15 cellular contexts compared by ENCODE assay signal in the genomic region with DNA sequence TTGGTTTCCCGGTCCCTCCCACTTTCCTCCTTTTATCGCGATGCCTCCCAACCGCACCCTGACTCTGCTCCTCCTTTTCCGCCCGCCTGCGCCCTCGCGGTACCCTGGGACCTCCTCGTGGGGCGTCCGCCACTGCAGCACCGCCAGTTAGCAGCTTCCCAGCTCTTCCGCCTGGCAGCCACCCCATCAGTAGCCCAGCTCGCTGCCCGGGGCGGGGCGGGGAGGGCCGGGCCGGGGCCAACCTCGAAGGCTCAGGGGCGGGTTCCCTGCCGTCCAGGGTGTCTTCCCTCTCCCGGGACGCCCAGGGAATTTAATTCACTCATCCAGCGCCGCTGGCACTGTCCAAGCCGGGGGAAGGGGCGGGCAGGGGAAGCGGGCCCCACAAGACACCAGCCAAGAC.
"Had no signal": no experiment of that assay in that cellular context is flagged by ENCODE, and none has a peak within 500 bp of the region (broad histone marks: within the 10 kb centered on the region; RNA-seq: fewer than 3 reads in every experiment).

No MANE protein-coding gene starts in this region.

- H3K4me3 ChIP-seq: mucosa of descending colon had no signal

- DNase-seq: activated CD4-positive, alpha-beta T cell treated with anti-CD3 and anti-CD28 coated beads for 48 hours; activated CD8-positive, alpha-beta memory T cell treated with anti-CD3 and anti-CD28 coated beads, Interleukin-2, amount 50 U/mL, for 48 hours; activated CD8-positive, alpha-beta T cell treated with anti-CD3 and anti-CD28 coated beads, Interleukin-2, amount 10 ng/mL, durations not matched to agents 7 days and 5 days; activated naive CD4-positive, alpha-beta T cell; central memory CD4-positive, alpha-beta T cell; effector memory CD8-positive, alpha-beta T cell; naive thymus-derived CD8-positive, alpha-beta T cell; stimulated activated CD4-positive, alpha-beta T cell treated with anti-CD3 and anti-CD28 coated beads, Interleukin-2, amount 100 ng/mL, for 48 hours; stimulated activated naive CD4-positive, alpha-beta T cell treated with Interleukin-2 at 50 U/mL for 16 hours had no signal

- H3K4me3 Mint-ChIP-seq: activated CD8-positive, alpha-beta T cell treated with anti-CD3 and anti-CD28 coated beads, Interleukin-2, amount 10 ng/mL, durations not matched to agents 7 days and 5 days; activated T-helper 1 cell treated with anti-CD3 and anti-CD28 coated beads, Interleukin-12 subunit alpha, Interleukin-12 subunit beta, Interleukin-2, Interleukin-4 antibody, amounts not matched to agents 30 ng/mL and 10 ng/mL and 1 ng/mL, durations not matched to agents 14 hours and 24 hours and 36 hours; dendritic cell treated with granulocyte-macrophage colony-stimulating factor and Interleukin-4, amounts not matched to agents 40 ng/mL and 50 ng/mL, for 4 days; effector memory CD8-positive, alpha-beta T cell; T-helper 1 cell treated with Interleukin-12 subunit alpha and Interleukin-12 subunit beta and Interleukin-4 antibody, amounts not matched to agents 30 μg/mL and 1 μg/mL, for 36 hours; WTC11 had no signal

- ATAC-seq: activated CD8-positive, alpha-beta T cell treated with anti-CD3 and anti-CD28 coated beads, Interleukin-2, amount 10 ng/mL, durations not matched to agents 7 days and 5 days; effector memory CD8-positive, alpha-beta T cell; left colon; mucosa of descending colon; naive thymus-derived CD8-positive, alpha-beta T cell; WTC11 had no signal

- H3K27ac Mint-ChIP-seq: activated CD8-positive, alpha-beta T cell treated with anti-CD3 and anti-CD28 coated beads, Interleukin-2, amount 10 ng/mL, durations not matched to agents 7 days and 5 days; activated T-helper 1 cell treated with anti-CD3 and anti-CD28 coated beads, Interleukin-12 subunit alpha, Interleukin-12 subunit beta, Interleukin-2, Interleukin-4 antibody, amounts not matched to agents 30 ng/mL and 10 ng/mL and 1 ng/mL, durations not matched to agents 14 hours and 24 hours and 36 hours; dendritic cell treated with granulocyte-macrophage colony-stimulating factor and Interleukin-4, amounts not matched to agents 40 ng/mL and 50 ng/mL, for 4 days; T-helper 1 cell treated with Interleukin-12 subunit alpha and Interleukin-12 subunit beta and Interleukin-4 antibody, amounts not matched to agents 30 μg/mL and 1 μg/mL, for 36 hours; WTC11 had no signal

- H3K9me3 Mint-ChIP-seq: effector memory CD8-positive, alpha-beta T cell had no signal

- H3K9me3 ChIP-seq: mucosa of descending colon had no signal
